ENCODE assay signal across 8 cellular contexts in genomic region chr11:120627535-120628163, GRCh38.
"Had no signal": no experiment of that assay in that cellular context is flagged by ENCODE, and none has a peak within 500 bp of the region (broad histone marks: within the 10 kb centered on the region; RNA-seq: fewer than 3 reads in every experiment).

No MANE protein-coding gene starts in this region.

- H2AFZ ChIP-seq: GM23248 had no signal

- H3K27ac ChIP-seq: GM23248, HL-60 had no signal

- H3K9me3 ChIP-seq: HAP-1 had no signal

- ATAC-seq: HCT116 had no signal

- H3K4me1 ChIP-seq: HAP-1 had no signal

- H3K9ac ChIP-seq: GM23248 had no signal

- H3K4me3 ChIP-seq: GM23248, HAP-1 had no signal

- H3K36me3 ChIP-seq: HAP-1 had no signal

- DNase-seq: GM23248, GOT3, H7, HFFc6, IMR-90 had no signal
